Comparison of ENCODE assay signal across 1 cellular context in genomic region chr15:65067334-65067644, GRCh38.
TF ChIP-seq lines count a peak whose summit lies in the region.

No MANE protein-coding gene starts in this region.

TF ChIP-seq in GM23338, 12 proteins besides CTCF, POLR2A, EP300 and RAD21 (continued from another document):
- TF ChIP-seq, protein P1, sequence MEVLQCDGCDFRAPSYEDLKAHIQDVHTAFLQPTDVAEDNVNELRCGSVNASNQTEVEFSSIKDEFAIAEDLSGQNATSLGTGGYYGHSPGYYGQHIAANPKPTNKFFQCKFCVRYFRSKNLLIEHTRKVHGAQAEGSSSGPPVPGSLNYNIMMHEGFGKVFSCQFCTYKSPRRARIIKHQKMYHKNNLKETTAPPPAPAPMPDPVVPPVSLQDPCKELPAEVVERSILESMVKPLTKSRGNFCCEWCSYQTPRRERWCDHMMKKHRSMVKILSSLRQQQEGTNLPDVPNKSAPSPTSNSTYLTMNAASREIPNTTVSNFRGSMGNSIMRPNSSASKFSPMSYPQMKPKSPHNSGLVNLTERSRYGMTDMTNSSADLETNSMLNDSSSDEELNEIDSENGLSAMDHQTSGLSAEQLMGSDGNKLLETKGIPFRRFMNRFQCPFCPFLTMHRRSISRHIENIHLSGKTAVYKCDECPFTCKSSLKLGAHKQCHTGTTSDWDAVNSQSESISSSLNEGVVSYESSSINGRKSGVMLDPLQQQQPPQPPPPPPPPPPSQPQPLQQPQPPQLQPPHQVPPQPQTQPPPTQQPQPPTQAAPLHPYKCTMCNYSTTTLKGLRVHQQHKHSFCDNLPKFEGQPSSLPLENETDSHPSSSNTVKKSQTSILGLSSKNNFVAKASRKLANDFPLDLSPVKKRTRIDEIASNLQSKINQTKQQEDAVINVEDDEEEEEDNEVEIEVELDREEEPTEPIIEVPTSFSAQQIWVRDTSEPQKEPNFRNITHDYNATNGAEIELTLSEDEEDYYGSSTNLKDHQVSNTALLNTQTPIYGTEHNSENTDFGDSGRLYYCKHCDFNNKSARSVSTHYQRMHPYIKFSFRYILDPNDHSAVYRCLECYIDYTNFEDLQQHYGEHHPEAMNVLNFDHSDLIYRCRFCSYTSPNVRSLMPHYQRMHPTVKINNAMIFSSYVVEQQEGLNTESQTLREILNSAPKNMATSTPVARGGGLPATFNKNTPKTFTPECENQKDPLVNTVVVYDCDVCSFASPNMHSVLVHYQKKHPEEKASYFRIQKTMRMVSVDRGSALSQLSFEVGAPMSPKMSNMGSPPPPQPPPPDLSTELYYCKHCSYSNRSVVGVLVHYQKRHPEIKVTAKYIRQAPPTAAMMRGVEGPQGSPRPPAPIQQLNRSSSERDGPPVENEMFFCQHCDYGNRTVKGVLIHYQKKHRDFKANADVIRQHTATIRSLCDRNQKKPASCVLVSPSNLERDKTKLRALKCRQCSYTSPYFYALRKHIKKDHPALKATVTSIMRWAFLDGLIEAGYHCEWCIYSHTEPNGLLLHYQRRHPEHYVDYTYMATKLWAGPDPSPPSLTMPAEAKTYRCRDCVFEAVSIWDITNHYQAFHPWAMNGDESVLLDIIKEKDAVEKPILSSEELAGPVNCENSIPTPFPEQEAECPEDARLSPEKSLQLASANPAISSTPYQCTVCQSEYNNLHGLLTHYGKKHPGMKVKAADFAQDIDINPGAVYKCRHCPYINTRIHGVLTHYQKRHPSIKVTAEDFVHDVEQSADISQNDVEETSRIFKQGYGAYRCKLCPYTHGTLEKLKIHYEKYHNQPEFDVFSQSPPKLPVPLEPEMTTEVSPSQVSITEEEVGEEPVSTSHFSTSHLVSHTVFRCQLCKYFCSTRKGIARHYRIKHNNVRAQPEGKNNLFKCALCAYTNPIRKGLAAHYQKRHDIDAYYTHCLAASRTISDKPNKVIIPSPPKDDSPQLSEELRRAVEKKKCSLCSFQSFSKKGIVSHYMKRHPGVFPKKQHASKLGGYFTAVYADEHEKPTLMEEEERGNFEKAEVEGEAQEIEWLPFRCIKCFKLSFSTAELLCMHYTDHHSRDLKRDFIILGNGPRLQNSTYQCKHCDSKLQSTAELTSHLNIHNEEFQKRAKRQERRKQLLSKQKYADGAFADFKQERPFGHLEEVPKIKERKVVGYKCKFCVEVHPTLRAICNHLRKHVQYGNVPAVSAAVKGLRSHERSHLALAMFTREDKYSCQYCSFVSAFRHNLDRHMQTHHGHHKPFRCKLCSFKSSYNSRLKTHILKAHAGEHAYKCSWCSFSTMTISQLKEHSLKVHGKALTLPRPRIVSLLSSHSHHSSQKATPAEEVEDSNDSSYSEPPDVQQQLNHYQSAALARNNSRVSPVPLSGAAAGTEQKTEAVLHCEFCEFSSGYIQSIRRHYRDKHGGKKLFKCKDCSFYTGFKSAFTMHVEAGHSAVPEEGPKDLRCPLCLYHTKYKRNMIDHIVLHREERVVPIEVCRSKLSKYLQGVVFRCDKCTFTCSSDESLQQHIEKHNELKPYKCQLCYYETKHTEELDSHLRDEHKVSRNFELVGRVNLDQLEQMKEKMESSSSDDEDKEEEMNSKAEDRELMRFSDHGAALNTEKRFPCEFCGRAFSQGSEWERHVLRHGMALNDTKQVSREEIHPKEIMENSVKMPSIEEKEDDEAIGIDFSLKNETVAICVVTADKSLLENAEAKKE (CRISPR knock-in tag; IDR thresholded peaks at IDR 0.05) = no peak
- TF ChIP-seq REST (IDR thresholded peaks at IDR 0.05; ENCODE audit: unreplicated experiment) = no peak
- no peak for TF ChIP-seq NANOG (IDR thresholded peaks at IDR 0.05; ENCODE audit: borderline replicate concordance)
- no peak for TF ChIP-seq ETS1 (IDR thresholded peaks at IDR 0.05)
- no peak for TF ChIP-seq ZNF114 (CRISPR knock-in tag; IDR thresholded peaks at IDR 0.05)
- no peak for TF ChIP-seq ZNF331 (CRISPR knock-in tag; IDR thresholded peaks at IDR 0.05; ENCODE audit: low read depth)
- no peak for TF ChIP-seq EZH2 (IDR thresholded peaks at IDR 0.05; ENCODE audit: low read depth, unreplicated experiment)
- no peak for TF ChIP-seq POLR2AphosphoS5 (IDR thresholded peaks at IDR 0.05; ENCODE audit: low read depth)
- no peak for TF ChIP-seq EZH2phosphoT487 (IDR thresholded peaks at IDR 0.05; ENCODE audit: unreplicated experiment)
- TF ChIP-seq JUNB (IDR thresholded peaks at IDR 0.05; ENCODE audit: unreplicated experiment) = no peak
- no peak for TF ChIP-seq CREB1 (CRISPR knock-in tag; IDR thresholded peaks at IDR 0.05; ENCODE audit: low read depth)
